Comparison of ENCODE assay signal across 10 cellular contexts in genomic region chr11:67503119-67504022, GRCh38. TPM values are rescaled to one million over a fixed set of nuclear protein-coding genes. Genes with fewer than 3 reads are reported as not detected.
DNase-seq lines count a peak whose midpoint lies in the region; ATAC-seq and TF ChIP-seq lines count a peak whose summit lies in the region.
"Had no signal": no experiment of that assay in that cellular context is flagged by ENCODE, and none has a peak within 500 bp of the region (broad histone marks: within the 10 kb centered on the region; RNA-seq: fewer than 3 reads in every experiment).

No MANE protein-coding gene starts in this region.

- no peak overlapping the region for H2AFZ ChIP-seq in HCT116 (ENCODE audit: low read depth, low read length, poor library complexity, severe bottlenecking)

- peaks cover 8 to 10% of the 10 kb centered on the region in 2 experiments; a peak in 3 of 4 replicates for H3K36me3 ChIP-seq in HCT116 (ENCODE audit: control insufficient read depth in 1 of 2, insufficient read depth in 2 of 2, low read length in 2 of 2)

- intact Hi-C loops in HCT116 (cut with micrococcal nuclease): no loop called here

- H3K4me1 ChIP-seq in HCT116 (ENCODE audit: control insufficient read depth in 1 of 2, insufficient read depth in 2 of 2, low read length in 2 of 2): peaks cover 28 to 35% of the 10 kb centered on the region in 2 experiments

- no peaks in the 10 kb centered on the region for H3K27me3 ChIP-seq in HCT116 (ENCODE audit: insufficient read depth, low read length)

- no TSS peak for BruUV-seq in HCT116 (replicated peaks; lab: Mats Ljungman, UMichigan)

- POLR2A ChIA-PET in HCT116 (lab: Charles Lee): no interaction called here

- H3K4me3 ChIP-seq in HCT116 (replicated peaks in 1 of 2; ENCODE audit: low read depth in 1 of 2, low read length in 2 of 2) (peak overlapping the region; percentile 91 to 98), foreskin fibroblast (ENCODE audit: low read depth in 1 of 2, low read length in 2 of 2) (peak overlapping the region; percentile 74 to 78), skin epidermis (peak overlapping the region; percentile 52 to 77 (median 67))

- CTCF ChIA-PET in HCT116 (lab: Charles Lee): no interaction called here

- no peak for TF ChIP-seq CTCF in HCT116 (IDR thresholded peaks at IDR 0.05 in 2 of 3, conservative IDR thresholded peaks at IDR 0.05 in 1 of 3; ENCODE audit: borderline replicate concordance in 1 of 3, insufficient read depth in 1 of 3, low read depth in 2 of 3, low read length in 2 of 3)
- TF ChIP-seq CTCF in VCaP (conservative IDR thresholded peaks at IDR 0.05): no peak
- TF ChIP-seq CTCF in foreskin fibroblast (IDR thresholded peaks at IDR 0.05; ENCODE audit: low read depth, low read length): no peak
- TF ChIP-seq CTCF in omental fat pad (IDR thresholded peaks at IDR 0.05): no peak

- RAD21 ChIA-PET in HCT116 (lab: Charles Lee; ENCODE audit: low non-redundant PET in 1 of 2, low total read pairs in 2 of 2, uncharacterized antibody in 2 of 2, unreplicated experiment in 2 of 2): no interaction called here

- TF ChIP-seq POLR2A in HCT116 (IDR thresholded peaks at IDR 0.05; ENCODE audit: borderline replicate concordance, extremely low read depth, insufficient read depth, insufficient read length): no peak

- H3K79me2 ChIP-seq in HCT116 (ENCODE audit: insufficient read depth, low read length): peaks cover 29% of the 10 kb centered on the region

- peak overlapping the region; percentile 93 for H3K27ac ChIP-seq in HCT116 (ENCODE audit: low read depth, low read length)
- peak overlapping the region; percentile 93; the same call in 1 of the 2 replicates for H3K27ac ChIP-seq in VCaP
- peak overlapping the region in 11 of 21 experiments; percentile 7 to 95 (median 92) for H3K27ac ChIP-seq in skin epidermis

- peak overlapping the region; percentile 95 for H3K9ac ChIP-seq in HCT116 (ENCODE audit: low read length)

- H3K4me2 ChIP-seq in HCT116 (ENCODE audit: low read length): peak overlapping the region; percentile 88

- no peaks in the 10 kb centered on the region for H4K20me1 ChIP-seq in HCT116 (ENCODE audit: insufficient read depth)

- ATAC-seq in HCT116 (no peak), omental fat pad (ENCODE audit: low FRiP score) (no peak)

- TF ChIP-seq RAD21 in HCT116 (IDR thresholded peaks at IDR 0.05; ENCODE audit: low read depth): no peak

- H3K9me3 ChIP-seq in HCT116 (ENCODE audit: control insufficient read depth in 1 of 2, insufficient read depth in 1 of 2, low read depth in 1 of 2, low read length in 2 of 2): no peaks in the 10 kb centered on the region

- DNase-seq in HCT116 (ENCODE audit: low read depth, low spot score): no peak
- no peak for DNase-seq in foreskin fibroblast
- no peak for DNase-seq in omental fat pad (ENCODE audit: low spot score)
- no peak for DNase-seq in NCI-H2029 (lab: John Stamatoyannopoulos, UW)
- no peak for DNase-seq in medulla oblongata (ENCODE audit: extremely low spot score)
- DNase-seq in DMS79 treated with DMSO at 0.1 percent for 48 hours (lab: John Stamatoyannopoulos, UW): no peak
- DNase-seq: HCEC 1CT had no signal

- H3K9me2 ChIP-seq in HCT116 (ENCODE audit: insufficient read depth): no peaks in the 10 kb centered on the region

TF ChIP-seq in HCT116, 20 proteins besides CTCF, POLR2A, EP300 and RAD21:
- TF ChIP-seq EGR1 (IDR thresholded peaks at IDR 0.05; ENCODE audit: low read depth): no peak
- TF ChIP-seq EZH2phosphoT487 (IDR thresholded peaks at IDR 0.05; ENCODE audit: borderline replicate concordance): no peak
- no peak for TF ChIP-seq POLR2AphosphoS5 (IDR thresholded peaks at IDR 0.05; ENCODE audit: low read depth, low read length)
- TF ChIP-seq SIN3A (IDR thresholded peaks at IDR 0.05; ENCODE audit: low read depth): no peak
- TF ChIP-seq FOSL1 (IDR thresholded peaks at IDR 0.05; ENCODE audit: low read depth): no peak
- no peak for TF ChIP-seq CEBPB (IDR thresholded peaks at IDR 0.05; ENCODE audit: low read depth)
- no peak for TF ChIP-seq YY1 (IDR thresholded peaks at IDR 0.05; ENCODE audit: extremely low read depth, insufficient replicate concordance, low read depth, low read length)
- no peak for TF ChIP-seq EZH2 (IDR thresholded peaks at IDR 0.05)
- no peak for TF ChIP-seq ZFX (IDR thresholded peaks at IDR 0.05)
- TF ChIP-seq ZNF274 (IDR thresholded peaks at IDR 0.05; ENCODE audit: low read depth, low read length): no peak
- no peak for TF ChIP-seq MAX (IDR thresholded peaks at IDR 0.05)
- TF ChIP-seq, protein P1, sequence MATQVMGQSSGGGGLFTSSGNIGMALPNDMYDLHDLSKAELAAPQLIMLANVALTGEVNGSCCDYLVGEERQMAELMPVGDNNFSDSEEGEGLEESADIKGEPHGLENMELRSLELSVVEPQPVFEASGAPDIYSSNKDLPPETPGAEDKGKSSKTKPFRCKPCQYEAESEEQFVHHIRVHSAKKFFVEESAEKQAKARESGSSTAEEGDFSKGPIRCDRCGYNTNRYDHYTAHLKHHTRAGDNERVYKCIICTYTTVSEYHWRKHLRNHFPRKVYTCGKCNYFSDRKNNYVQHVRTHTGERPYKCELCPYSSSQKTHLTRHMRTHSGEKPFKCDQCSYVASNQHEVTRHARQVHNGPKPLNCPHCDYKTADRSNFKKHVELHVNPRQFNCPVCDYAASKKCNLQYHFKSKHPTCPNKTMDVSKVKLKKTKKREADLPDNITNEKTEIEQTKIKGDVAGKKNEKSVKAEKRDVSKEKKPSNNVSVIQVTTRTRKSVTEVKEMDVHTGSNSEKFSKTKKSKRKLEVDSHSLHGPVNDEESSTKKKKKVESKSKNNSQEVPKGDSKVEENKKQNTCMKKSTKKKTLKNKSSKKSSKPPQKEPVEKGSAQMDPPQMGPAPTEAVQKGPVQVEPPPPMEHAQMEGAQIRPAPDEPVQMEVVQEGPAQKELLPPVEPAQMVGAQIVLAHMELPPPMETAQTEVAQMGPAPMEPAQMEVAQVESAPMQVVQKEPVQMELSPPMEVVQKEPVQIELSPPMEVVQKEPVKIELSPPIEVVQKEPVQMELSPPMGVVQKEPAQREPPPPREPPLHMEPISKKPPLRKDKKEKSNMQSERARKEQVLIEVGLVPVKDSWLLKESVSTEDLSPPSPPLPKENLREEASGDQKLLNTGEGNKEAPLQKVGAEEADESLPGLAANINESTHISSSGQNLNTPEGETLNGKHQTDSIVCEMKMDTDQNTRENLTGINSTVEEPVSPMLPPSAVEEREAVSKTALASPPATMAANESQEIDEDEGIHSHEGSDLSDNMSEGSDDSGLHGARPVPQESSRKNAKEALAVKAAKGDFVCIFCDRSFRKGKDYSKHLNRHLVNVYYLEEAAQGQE (IDR thresholded peaks at IDR 0.05; ENCODE audit: low read depth): no peak
- no peak for TF ChIP-seq SRF (IDR thresholded peaks at IDR 0.05; ENCODE audit: low read depth)
- TF ChIP-seq TCF7L2 (IDR thresholded peaks at IDR 0.05; ENCODE audit: borderline replicate concordance, extremely low read depth, insufficient read depth, insufficient read length): no peak

RNA-seq across cellular contexts. Expression of gene PITPNM1, which starts 1.8 kb away (rescaled TPM):
- total RNA-seq in HCT116 (2021; ENCODE audit: unreplicated experiment) (79.5 TPM), omental fat pad (10 to 100 TPM; 15.0 to 58.2 (median 26.6) TPM)
- 44.7 and 63.3 TPM in 2 replicates for polyA plus RNA-seq in HCT116 (2012)

RNA-seq across cellular contexts. Expression of gene CDK2AP2, which starts 4.6 kb away (rescaled TPM):
- total RNA-seq in HCT116 (2021; ENCODE audit: unreplicated experiment): 53.6 TPM
- polyA plus RNA-seq in HCT116 (2012): 82.3 and 90.6 TPM in 2 replicates
- total RNA-seq in omental fat pad: 10 to 100 TPM; 23.5 to 50.5 (median 34.7) TPM

RNA-seq across cellular contexts. Expression of gene CABP2, which starts 19.9 kb away (rescaled TPM):
- total RNA-seq in HCT116 (2021; ENCODE audit: unreplicated experiment) (not detected), omental fat pad (not detected)
- not detected in 2 replicates for polyA plus RNA-seq in HCT116 (2012)
- total RNA-seq: T-helper 1 cell treated with Interleukin-12 subunit alpha and Interleukin-12 subunit beta and Interleukin-4 antibody, amounts not matched to agents 30 ng/mL and 1 ng/mL, for 36 hours had no signal

RNA-seq across cellular contexts. Expression of gene AIP, which starts 20.5 kb away (rescaled TPM):
- total RNA-seq in HCT116 (2021; ENCODE audit: unreplicated experiment): 61.0 TPM
- 83.5 and 95.5 TPM in 2 replicates for polyA plus RNA-seq in HCT116 (2012)
- total RNA-seq in omental fat pad: 10 to 100 TPM; 51.2 to 67.5 (median 62.1) TPM

RNA-seq across cellular contexts. Expression of gene TMEM134, which starts 34.3 kb away (rescaled TPM):
- 44.2 TPM for total RNA-seq in HCT116 (2021; ENCODE audit: unreplicated experiment)
- 42.4 and 52.3 TPM in 2 replicates for polyA plus RNA-seq in HCT116 (2012)
- 10 to 100 TPM; 33.6 to 56.6 (median 44.0) TPM for total RNA-seq in omental fat pad
